Comparison of ENCODE assay signal across 9 cellular contexts in the genomic region with DNA sequence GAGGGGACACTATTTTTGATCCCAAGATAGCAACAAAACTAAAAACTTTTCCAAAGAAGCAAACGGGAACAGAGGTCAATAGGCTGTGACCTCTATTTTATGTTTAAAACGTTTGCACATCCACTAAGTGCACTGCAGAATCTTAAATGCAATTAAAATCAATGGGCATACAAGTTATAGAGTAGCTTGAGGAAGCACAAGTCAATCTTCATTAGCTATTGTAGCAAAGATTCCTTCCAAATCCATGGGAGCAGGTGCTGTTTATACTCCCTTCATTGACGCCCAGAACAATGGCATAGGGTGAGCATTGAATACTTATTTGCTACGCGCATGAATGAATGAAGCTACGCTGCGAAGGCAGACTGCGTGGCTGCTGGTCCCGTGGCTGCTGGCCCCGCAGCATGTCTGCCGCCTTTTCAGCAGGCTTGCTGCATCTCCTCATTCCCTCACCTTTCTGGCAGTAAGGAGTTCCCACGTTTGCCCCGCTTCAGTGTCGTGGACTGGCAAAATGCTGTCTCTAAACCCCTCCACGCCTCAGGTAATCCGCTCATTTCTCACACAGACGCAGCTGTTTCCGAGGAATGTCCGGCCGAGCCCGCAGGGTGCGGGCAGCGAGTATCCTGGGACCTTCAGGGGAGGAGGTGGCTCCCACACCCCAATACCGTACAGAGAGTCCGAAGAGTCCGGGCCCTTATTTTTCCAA. TPM values are rescaled to one million over a fixed set of nuclear protein-coding genes. Genes with fewer than 3 reads are reported as not detected.
A peak's percentile ranks its signal among the peaks of the same experiment; 100 is the strongest.
DNase-seq lines count a peak whose midpoint lies in the region; ATAC-seq and FAIRE-seq lines count a peak whose summit lies in the region.
"Had no signal": no experiment of that assay in that cellular context is flagged by ENCODE, and none has a peak within 500 bp of the region (broad histone marks: within the 10 kb centered on the region; RNA-seq: fewer than 3 reads in every experiment).

No MANE protein-coding gene starts in this region.

- DNase-seq in DMS53 treated with DMSO at 0.1 percent for 48 hours (lab: John Stamatoyannopoulos, UW; ENCODE audit: unreplicated experiment) (peak; percentile 61), NCI-H524 (lab: John Stamatoyannopoulos, UW) (peak; percentile 39 to 47), frontal cortex (ENCODE audit: low spot score in 2 of 2) (peak; percentile 19 to 40), posterior cingulate gyrus (peak; percentile 21 to 91 (median 46)), LoVo (ENCODE audit: low spot score) (no peak), NCI-H2171 treated with DMSO at 0.1 percent for 48 hours (lab: John Stamatoyannopoulos, UW) (no peak), HAP-1 (ENCODE audit: low spot score in 2 of 2) (no peak)

- ATAC-seq in HG03442 (IDR thresholded peaks at IDR 0.05; ENCODE audit: unreplicated experiment), result no peak

- no peak overlapping the region for H3K4me3 ChIP-seq in HAP-1

- H3K27me3 ChIP-seq in HAP-1 (ENCODE audit: low read depth), result no peaks in the 10 kb centered on the region

- no peaks in the 10 kb centered on the region for H3K36me3 ChIP-seq in HAP-1 (replicated peaks)
- H3K36me3 ChIP-seq: left lung had no signal

- FAIRE-seq in frontal cortex (lab: Jason Lieb, UNC), result no peak

- no peaks in the 10 kb centered on the region for H3K9me3 ChIP-seq in HAP-1
- H3K9me3 ChIP-seq: left lung had no signal

- intact Hi-C loops in posterior cingulate gyrus (cut with DNase I), result loop anchor here (5.0 to 10.0 kb wide), 2 partner anchors 51 to 178 kb away; no protein-coding TSS in a partner anchor

- no peaks in the 10 kb centered on the region for H3K4me1 ChIP-seq in HAP-1

- in situ Hi-C loops in HAP-1 (cut with MboI; ENCODE audit: low sequenced_read_pairs), result no loop called here

RNA-seq across cellular contexts. Expression of a gene that starts 0.8 kb away (rescaled TPM):
- total RNA-seq in frontal cortex, result 17.1 TPM
- total RNA-seq: left lung had no signal

Comparison
In these comparisons a context has a peak if more than half of its experiments do, and no peak if none do; other contexts are left out.
1. DNase-seq: peak in DMS53 treated with DMSO at 0.1 percent for 48 hours (single experiment), NCI-H524 (2 of 2), frontal cortex (2 of 2) and posterior cingulate gyrus (10 of 10); none in LoVo (single experiment), NCI-H2171 treated with DMSO at 0.1 percent for 48 hours (single experiment) and HAP-1 (0 of 2).